In the genomic region with DNA sequence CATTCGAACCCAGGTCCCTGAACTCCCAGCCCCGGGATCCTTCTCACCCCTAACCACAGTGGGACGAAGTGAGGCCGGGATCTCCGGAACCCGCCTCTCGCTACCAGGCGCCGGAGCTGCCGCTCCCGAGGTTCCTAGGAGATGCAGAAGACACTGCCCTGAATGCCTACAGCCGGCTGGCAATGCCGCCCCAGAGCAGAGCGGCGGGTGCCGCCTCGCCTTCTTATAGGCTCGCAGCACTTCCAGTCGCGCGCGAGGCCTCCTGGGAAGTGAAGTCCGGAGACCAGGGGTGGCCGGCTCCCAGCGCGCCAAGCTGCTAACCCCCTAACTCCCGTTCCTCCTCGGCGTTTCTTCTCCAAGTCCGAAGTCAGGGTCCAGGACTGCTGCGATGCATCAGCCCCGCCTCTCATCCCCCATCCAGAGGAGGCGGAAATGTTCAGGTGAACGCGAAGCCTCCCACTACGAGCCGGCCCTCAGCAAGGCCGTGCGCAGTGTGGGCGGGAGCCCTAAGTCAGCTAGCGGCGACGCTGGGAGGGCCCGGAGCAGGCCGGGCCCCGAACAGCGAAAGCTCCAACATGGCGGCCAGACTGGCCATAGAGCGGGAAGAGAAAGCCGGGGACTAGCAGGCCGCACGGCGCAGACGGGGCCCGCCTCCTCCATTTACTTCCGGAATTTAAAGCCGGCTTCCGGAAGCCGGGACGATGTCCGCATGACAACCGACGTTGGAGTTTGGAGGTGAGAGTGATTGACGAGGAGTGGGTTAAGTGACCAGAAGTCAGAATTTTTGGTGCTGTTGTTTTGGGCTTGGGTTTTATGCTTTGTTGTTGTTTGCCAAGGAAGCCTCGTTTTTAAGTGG, we compare ENCODE assay signal across 8 cellular contexts. TPM values are rescaled to one million over a fixed set of nuclear protein-coding genes. Genes with fewer than 3 reads are reported as not detected.
A peak's percentile ranks its signal among the peaks of the same experiment; 100 is the strongest.
DNase-seq lines count a peak whose midpoint lies in the region; FAIRE-seq and TF ChIP-seq lines count a peak whose summit lies in the region.

A gene with protein sequence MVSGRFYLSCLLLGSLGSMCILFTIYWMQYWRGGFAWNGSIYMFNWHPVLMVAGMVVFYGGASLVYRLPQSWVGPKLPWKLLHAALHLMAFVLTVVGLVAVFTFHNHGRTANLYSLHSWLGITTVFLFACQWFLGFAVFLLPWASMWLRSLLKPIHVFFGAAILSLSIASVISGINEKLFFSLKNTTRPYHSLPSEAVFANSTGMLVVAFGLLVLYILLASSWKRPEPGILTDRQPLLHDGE (minus strand): TSS at position 197 of the 856 bp plus-strand sequence. CDS start 5,169 bp downstream, outside the sequence.
A gene (plus strand): TSS at position 689 of the 856 bp plus-strand sequence. CDS start 2,017 bp downstream, outside the sequence.

- peaks cover 4% of the 10 kb centered on the region for H3K27me3 Mint-ChIP-seq in neural progenitor cell (ENCODE audit: insufficient read depth, low read depth)

- no peak for FAIRE-seq in H54 (lab: Jason Lieb, UNC)

- peak; percentile 97 for TF ChIP-seq POLR2A in H54 (IDR thresholded peaks at IDR 0.05; ENCODE audit: low read depth, low read length)

- TF ChIP-seq CTCF in foreskin fibroblast (IDR thresholded peaks at IDR 0.05; ENCODE audit: low read depth, low read length) = no peak
- TF ChIP-seq CTCF in neural progenitor cell (IDR thresholded peaks at IDR 0.05) = no peak

- H3K27ac ChIP-seq in neural progenitor cell = peak within 1 kb of the TSS; percentile 99

- DNase-seq in ELF-1 (ENCODE audit: low read depth, low spot score) = peak; percentile 97
- DNase-seq in H54 (ENCODE audit: insufficient read length, low spot score) = peak; percentile 86
- DNase-seq in M059J (ENCODE audit: low read depth) = peak; percentile 94
- DNase-seq in SIG-M5 (lab: John Stamatoyannopoulos, UW) = peak; percentile 58
- DNase-seq in activated gamma-delta T cell treated with Interleukin-2 at 50 U/mL for 16 hours = peak; percentile 85
- peak; percentile 92 to 97 for DNase-seq in foreskin fibroblast
- DNase-seq in neural progenitor cell (ENCODE audit: low spot score) = peak; percentile 96
- peak; percentile 87 for DNase-seq in stromal cell of bone marrow (ENCODE audit: low read depth)

- no peaks in the 10 kb centered on the region for H3K9me3 Mint-ChIP-seq in neural progenitor cell

- no peaks in the 10 kb centered on the region for H4K20me1 ChIP-seq in neural progenitor cell (ENCODE audit: low read depth)

- peak within 1 kb of the TSS; percentile 92 to 98 for H3K4me3 ChIP-seq in foreskin fibroblast (ENCODE audit: low read depth in 1 of 2, low read length in 2 of 2)
- peak within 1 kb of the TSS; percentile 90 for H3K4me3 ChIP-seq in neural progenitor cell

- H3K79me2 ChIP-seq in neural progenitor cell (ENCODE audit: low read depth) = peaks cover 44% of the 10 kb centered on the region

- H3K4me3 Mint-ChIP-seq in neural progenitor cell = peak within 1 kb of the TSS; percentile 99

- peaks cover 10% of the 10 kb centered on the region for H3K4me1 ChIP-seq in neural progenitor cell

- H3K36me3 ChIP-seq in neural progenitor cell = peaks cover 10% of the 10 kb centered on the region

- peak within 1 kb of the TSS; percentile 83 for H2AFZ ChIP-seq in neural progenitor cell (replicated peaks)

- peak within 1 kb of the TSS; percentile 96 for H3K9ac ChIP-seq in neural progenitor cell

- H3F3A ChIP-seq in neural progenitor cell (ENCODE audit: low read depth) = peaks cover 13% of the 10 kb centered on the region

- H3K9me3 ChIP-seq in neural progenitor cell (ENCODE audit: low read depth) = no peaks in the 10 kb centered on the region

- H3K4me2 ChIP-seq in neural progenitor cell = peak within 1 kb of the TSS; percentile 92

- H3K27ac Mint-ChIP-seq in neural progenitor cell = peak within 1 kb of the TSS; percentile 99

- H3K4me1 Mint-ChIP-seq in neural progenitor cell = peaks cover 31% of the 10 kb centered on the region

- H3K27me3 ChIP-seq in neural progenitor cell = no peaks in the 10 kb centered on the region

- H3K36me3 Mint-ChIP-seq in neural progenitor cell = peaks cover 7% of the 10 kb centered on the region

RNA-seq across cellular contexts. Expression of the first gene that starts in this region (rescaled TPM):
- total RNA-seq in M059J (2014; rRNA removed; shearing (Covaris generic)) = 35.5 and 39.4 TPM in 2 replicates
- total RNA-seq in neural progenitor cell (ENCODE audit: low replicate concordance) = 12.1 and 18.2 TPM in 2 replicates

RNA-seq across cellular contexts. Expression of the second gene that starts in this region (rescaled TPM):
- 44.4 and 67.3 TPM in 2 replicates for total RNA-seq in M059J (2014; rRNA removed; shearing (Covaris generic))
- 30.7 and 37.6 TPM in 2 replicates for total RNA-seq in neural progenitor cell (ENCODE audit: low replicate concordance)

Comparison
In these comparisons a context has a peak if more than half of its experiments do, and no peak if none do; other contexts are left out.
1. Peak in every context shown above with its lines: DNase-seq, H3K4me3 ChIP-seq and H3K27ac ChIP-seq.